Comparison of ENCODE assay signal across 27 cellular contexts in genomic region chr4:105240037-105240436, GRCh38.
A peak's percentile ranks its signal among the peaks of the same experiment; 100 is the strongest.
DNase-seq lines count a peak whose midpoint lies in the region; ATAC-seq, FAIRE-seq and TF ChIP-seq lines count a peak whose summit lies in the region.
"Had no signal": no experiment of that assay in that cellular context is flagged by ENCODE, and none has a peak within 500 bp of the region (broad histone marks: within the 10 kb centered on the region; RNA-seq: fewer than 3 reads in every experiment).

No MANE protein-coding gene starts in this region.

- no peak for ATAC-seq in right lobe of liver
- ATAC-seq: GM12878 had no signal

- H3K4me3 Mint-ChIP-seq in immature natural killer cell (peak overlapping the region in 4 of 5 donors; percentile 29 to 71 (median 54)), neural crest cell (no peak overlapping the region)
- H3K4me3 Mint-ChIP-seq: CD14-positive monocyte; CD4-positive, alpha-beta memory T cell; CD4-positive, CD25-positive, alpha-beta regulatory T cell had no signal

- intact Hi-C loops in right lobe of liver (cut with DNase I): no loop called here

- no peak for TF ChIP-seq POLR2A in right lobe of liver (IDR thresholded peaks at IDR 0.05)

- no peak overlapping the region for H3K27ac ChIP-seq in right lobe of liver
- H3K27ac ChIP-seq in substantia nigra (ENCODE audit: low read depth, low read length, poor library complexity, severe bottlenecking): no peak overlapping the region
- H3K27ac ChIP-seq: BLaER1 had no signal

- H3K27me3 Mint-ChIP-seq in immature natural killer cell (ENCODE audit: low read depth in 3 of 3): peaks cover 0 to 1% (median 1%) of the 10 kb centered on the region in 3 donors
- H3K27me3 Mint-ChIP-seq in neural crest cell (ENCODE audit: low read depth): no peaks in the 10 kb centered on the region
- H3K27me3 Mint-ChIP-seq: CD4-positive, alpha-beta memory T cell; CD4-positive, CD25-positive, alpha-beta regulatory T cell; CD8-positive, alpha-beta memory T cell had no signal

- H3K36me3 ChIP-seq in right lobe of liver: peaks cover 0 to 2% (median 0%) of the 10 kb centered on the region in 4 donors

- TF ChIP-seq CTCF in neural crest cell (conservative IDR thresholded peaks at IDR 0.05): no peak
- TF ChIP-seq CTCF in right lobe of liver (IDR thresholded peaks at IDR 0.05): no peak

- H3K36me3 Mint-ChIP-seq in immature natural killer cell (peaks cover 14 to 39% (median 22%) of the 10 kb centered on the region in 3 donors), neural crest cell (ENCODE audit: low read depth) (peaks cover 23% of the 10 kb centered on the region)

- no peaks in the 10 kb centered on the region for H3K27me3 ChIP-seq in right lobe of liver
- H3K27me3 ChIP-seq: BE2C, BLaER1 had no signal

- DNase-seq in GM19239 (ENCODE audit: insufficient read length, low spot score) (no peak), immature natural killer cell (peak in 1 of 3 donors; percentile 10), neural crest cell (ENCODE audit: low read depth, low spot score) (no peak), right lobe of liver (no peak), substantia nigra (lab: John Stamatoyannopoulos, UW) (no peak)
- DNase-seq in activated CD4-positive, alpha-beta T cell treated with anti-CD3 and anti-CD28 coated beads, Interleukin-2, amount 50 U/mL, for 1 hour: no peak
- DNase-seq: 8988T; ACHN; BE2C; C1 segment of cervical spinal cord; CD4-positive, alpha-beta memory T cell; CD4-positive, CD25-positive, alpha-beta regulatory T cell; CD8-positive, alpha-beta memory T cell; COR-L47; DMS 273 treated with DMSO at 0.1 percent for 48 hours; DMS153; DMS53; DMS79; DND-41; EL; GDM1 had no signal

- H3K4me1 Mint-ChIP-seq in immature natural killer cell (peaks cover 69 to 86% of the 10 kb centered on the region in 2 donors), neural crest cell (no peaks in the 10 kb centered on the region)

- H3K9me3 Mint-ChIP-seq in immature natural killer cell (no peaks in the 10 kb centered on the region), neural crest cell (no peaks in the 10 kb centered on the region)
- H3K9me3 Mint-ChIP-seq: CD14-positive monocyte; CD4-positive, alpha-beta memory T cell; CD4-positive, CD25-positive, alpha-beta regulatory T cell; CD8-positive, alpha-beta memory T cell had no signal

- WGBS in right lobe of liver (ENCODE audit: insufficient coverage, low coverage, low lambda C conversion rate, missing lambda C conversion rate): 92% methylated on average over 5 of the region's 5 CpGs

- H3K4me3 ChIP-seq in right lobe of liver: no peak overlapping the region
- H3K4me3 ChIP-seq: BLaER1, GM12878 had no signal

- peak; percentile 68 for FAIRE-seq in GM19239 (lab: Jason Lieb, UNC)
- FAIRE-seq: A204.1, GM12878, GM12892, GM18507 had no signal

- H3K27ac Mint-ChIP-seq in immature natural killer cell: peak overlapping the region in 5 of 6 donors; percentile 1 to 66 (median 34)
- peak overlapping the region; percentile 39 for H3K27ac Mint-ChIP-seq in neural crest cell (ENCODE audit: unreplicated experiment)

- no peaks in the 10 kb centered on the region for H3K9me3 ChIP-seq in right lobe of liver
- H3K9me3 ChIP-seq: BE2C, BLaER1 had no signal

- H3K4me1 ChIP-seq in right lobe of liver: no peaks in the 10 kb centered on the region
- H3K4me1 ChIP-seq: BLaER1 had no signal
